In genomic region chr17:45149669-45150603, GRCh38 we compare ENCODE assay signal across 1 cellular context.
TF ChIP-seq lines count a peak whose summit lies in the region.

No MANE protein-coding gene starts in this region.

TF ChIP-seq in HepG2, 621 proteins besides CTCF, POLR2A, EP300 and RAD21 (continued from another document):
- no peak for TF ChIP-seq DNMT3B (CRISPR knock-in tag; conservative IDR thresholded peaks at IDR 0.05)
- TF ChIP-seq TEAD3 (CRISPR knock-in tag; optimal IDR thresholded peaks at IDR 0.05; ENCODE audit: borderline replicate concordance) = no peak
- no peak for TF ChIP-seq DBP (CRISPR knock-in tag; IDR thresholded peaks at IDR 0.05; ENCODE audit: not compliant biosample characterization)
- TF ChIP-seq CREB1 (IDR thresholded peaks at IDR 0.05) = no peak
- no peak for TF ChIP-seq CREB1 (CRISPR knock-in tag; IDR thresholded peaks at IDR 0.05)
- TF ChIP-seq ZBTB37 (CRISPR knock-in tag; IDR thresholded peaks at IDR 0.05) = no peak
- no peak; the same call in 1 of the 2 replicates for TF ChIP-seq NRL (CRISPR knock-in tag; IDR thresholded peaks at IDR 0.05; ENCODE audit: borderline replicate concordance)
